32 cellular contexts compared by ENCODE assay signal in genomic region chr6:18011287-18011686, GRCh38. TPM values are rescaled to one million over a fixed set of nuclear protein-coding genes. Genes with fewer than 3 reads are reported as not detected.
"Had no signal": no experiment of that assay in that cellular context is flagged by ENCODE, and none has a peak within 500 bp of the region (broad histone marks: within the 10 kb centered on the region; RNA-seq: fewer than 3 reads in every experiment).

No MANE protein-coding gene starts in this region.

- H3K36me3 ChIP-seq: adrenal gland, esophagus squamous epithelium, gastroesophageal sphincter, heart right ventricle, WERI-Rb-1 had no signal

- H3K27ac ChIP-seq: adrenal gland, body of pancreas, esophagus squamous epithelium, gastroesophageal sphincter, heart right ventricle, WERI-Rb-1 had no signal

- FAIRE-seq: colon had no signal

- ATAC-seq: activated CD4-positive, CD25-positive, alpha-beta regulatory T cell treated with anti-CD3 and anti-CD28 coated beads, Interleukin-2, amount 50 U/mL, for 24 hours; activated CD8-positive, alpha-beta memory T cell treated with anti-CD3 and anti-CD28 coated beads, Interleukin-2, amount 10 ng/mL, durations not matched to agents 7 days and 5 days; activated CD8-positive, alpha-beta T cell treated with anti-CD3 and anti-CD28 coated beads, Interleukin-2, amount 10 ng/mL, durations not matched to agents 7 days and 5 days; activated naive CD8-positive, alpha-beta T cell treated with anti-CD3 and anti-CD28 coated beads, Interleukin-2, amount 50 U/mL, for 24 hours; body of pancreas; effector memory CD8-positive, alpha-beta T cell; gastroesophageal sphincter; heart right ventricle; T-helper 17 cell had no signal

- H3K4me3 ChIP-seq: adrenal gland, body of pancreas, esophagus squamous epithelium, gastroesophageal sphincter, heart right ventricle had no signal

- DNase-seq: activated B cell treated with CpG ODN at 0.5 μM for 24 hours; activated CD4-positive, alpha-beta memory T cell treated with anti-CD3 and anti-CD28 coated beads for 36 hours; activated CD4-positive, alpha-beta T cell treated with anti-CD3 and anti-CD28 coated beads, Interleukin-2, amount 10 ng/mL, durations not matched to agents 24 days and 14 days; activated CD8-positive, alpha-beta memory T cell treated with anti-CD3 and anti-CD28 coated beads, Interleukin-2, amount 10 ng/mL, durations not matched to agents 7 days and 5 days; activated CD8-positive, alpha-beta memory T cell treated with anti-CD3 and anti-CD28 coated beads, Interleukin-2, amount 50 U/mL, for 4 hours; activated CD8-positive, alpha-beta T cell treated with anti-CD3 and anti-CD28 coated beads, Interleukin-2, amount 10 ng/mL, durations not matched to agents 7 days and 5 days; activated effector memory CD4-positive, alpha-beta T cell treated with anti-CD3 and anti-CD28 coated beads, Interleukin-2, amount 50 U/mL, for 16 hours; activated naive CD4-positive, alpha-beta T cell treated with anti-CD3 and anti-CD28 coated beads for 36 hours; activated naive CD8-positive, alpha-beta T cell treated with anti-CD3 and anti-CD28 coated beads for 36 hours; activated naive CD8-positive, alpha-beta T cell treated with anti-CD3 and anti-CD28 coated beads, Interleukin-2, amount 50 U/mL, for 24 hours; activated T-cell treated with anti-CD3 and anti-CD28 coated beads, Interleukin-2, amount 50 U/mL, for 1 hour; activated T-cell treated with anti-CD3 and anti-CD28 coated beads, Interleukin-2, amount 50 U/mL, for 48 hours; amygdala; aorta; body of pancreas; caudate nucleus; cortex of kidney; dermis blood vessel endothelial cell; effector CD4-positive, alpha-beta T cell; effector memory CD8-positive, alpha-beta T cell; esophagus squamous epithelium; foreskin melanocyte; heart right ventricle; T-helper 17 cell; T1000; WERI-Rb-1 had no signal

- H3K4me1 ChIP-seq: adrenal gland, body of pancreas, gastroesophageal sphincter, heart right ventricle had no signal

- H3K27me3 ChIP-seq: adrenal gland, body of pancreas, esophagus squamous epithelium, gastroesophageal sphincter, heart right ventricle had no signal

- H3K9me3 ChIP-seq: adrenal gland, body of pancreas, esophagus squamous epithelium, gastroesophageal sphincter, heart right ventricle had no signal

RNA-seq across cellular contexts. Expression of gene KIF13A, which starts 23.9 kb away (rescaled TPM):
- total RNA-seq: activated CD4-positive, alpha-beta T cell treated with anti-CD3 and anti-CD28 coated beads, Interleukin-2, amount 10 ng/mL, durations not matched to agents 24 days and 14 days; activated CD8-positive, alpha-beta T cell treated with anti-CD3 and anti-CD28 coated beads, Interleukin-2, amount 10 ng/mL, durations not matched to agents 7 days and 5 days; activated naive CD4-positive, alpha-beta T cell treated with anti-CD3 and anti-CD28 coated beads for 36 hours; activated naive CD8-positive, alpha-beta T cell treated with anti-CD3 and anti-CD28 coated beads for 36 hours; activated T-helper 1 cell treated with anti-CD3 and anti-CD28 coated beads, Interleukin-12 subunit alpha, Interleukin-12 subunit beta, Interleukin-2, Interleukin-4 antibody, amounts not matched to agents 30 ng/mL and 10 ng/mL and 1 ng/mL, durations not matched to agents 14 hours and 24 hours and 36 hours; activated T-helper 2 cell treated with anti-CD3 and anti-CD28 coated beads, Interferon-gamma antibody, Interleukin-2, Interleukin-4, amounts not matched to agents 10 μg/mL and 5 μg/mL and 100 μg/mL, durations not matched to agents 14 hours and 24 hours and 36 hours had no signal
